7 cellular contexts compared by ENCODE assay signal in the genomic region with DNA sequence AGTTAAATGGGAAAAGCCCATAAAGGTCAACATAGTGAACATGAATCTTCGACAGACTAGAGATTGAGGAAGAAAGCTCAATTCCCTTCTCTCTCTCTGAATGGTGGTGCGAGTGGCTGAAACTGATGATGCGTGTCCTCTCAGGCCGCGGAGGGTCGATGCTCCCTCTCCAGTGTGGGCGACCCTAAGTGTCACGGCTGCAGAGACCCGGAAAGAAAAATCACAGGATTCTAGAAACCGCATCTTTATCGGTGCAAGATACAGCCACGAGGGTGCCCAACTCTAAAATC. TPM values are rescaled to one million over a fixed set of nuclear protein-coding genes. Genes with fewer than 3 reads are reported as not detected.
DNase-seq lines count a peak whose midpoint lies in the region; ATAC-seq and TF ChIP-seq lines count a peak whose summit lies in the region.
"Had no signal": no experiment of that assay in that cellular context is flagged by ENCODE, and none has a peak within 500 bp of the region (broad histone marks: within the 10 kb centered on the region; RNA-seq: fewer than 3 reads in every experiment).

No MANE protein-coding gene starts in this region.

- peak overlapping the region; percentile 5; the same call in 1 of the 2 replicates for H2AFZ ChIP-seq in OCI-LY1 (ENCODE audit: low read length)

- 0 out of 2 replicates have a peak, but pooled peaks cover 3% of the 10 kb centered on the region for H3F3A ChIP-seq in OCI-LY1 (ENCODE audit: insufficient read depth, low read length)

- TF ChIP-seq CTCF in GM06990 (IDR thresholded peaks at IDR 0.05; ENCODE audit: insufficient read depth, low read length, poor library complexity, severe bottlenecking) (no peak), OCI-LY1 (IDR thresholded peaks at IDR 0.05; ENCODE audit: low read length) (no peak), thyroid gland (IDR thresholded peaks at IDR 0.05) (no peak)

- H3K9me3 ChIP-seq in OCI-LY1 (ENCODE audit: low read length) (no peaks in the 10 kb centered on the region), thyroid gland (no peaks in the 10 kb centered on the region)

- no peaks in the 10 kb centered on the region for H4K20me1 ChIP-seq in OCI-LY1 (ENCODE audit: insufficient read depth, low read length)

- WGBS in thyroid gland, 2 donors = 1% methylated on average over 12 of the region's 12 CpGs

- H3K4me1 ChIP-seq in OCI-LY1 (ENCODE audit: insufficient read depth, low read length, severe bottlenecking) (peaks cover 33% of the 10 kb centered on the region), thyroid gland (peaks cover 18 to 24% of the 10 kb centered on the region in 2 donors)

- no peaks in the 10 kb centered on the region for H3K9me2 ChIP-seq in OCI-LY1 (ENCODE audit: low read depth, low read length)

- peaks cover 37% of the 10 kb centered on the region for H3K79me2 ChIP-seq in OCI-LY1 (ENCODE audit: insufficient read depth, low read length)

- H3K27me3 ChIP-seq in GM06990 (replicated peaks; ENCODE audit: control insufficient read depth, insufficient read depth, low read length) (no peaks in the 10 kb centered on the region), OCI-LY1 (ENCODE audit: insufficient read depth, low read length) (no peaks in the 10 kb centered on the region), thyroid gland (no peaks in the 10 kb centered on the region)

- peak overlapping the region; percentile 91 for H3K9ac ChIP-seq in OCI-LY1 (ENCODE audit: low read length)

- DNase-seq in GM06990 (ENCODE audit: extremely low read depth, insufficient read length) (no peak), left ventricle myocardium superior (no peak), thyroid gland (peak in 1 of 2 donors; percentile 12)

- peak overlapping the region; percentile 95 for H3K4me2 ChIP-seq in OCI-LY1 (ENCODE audit: low read length)

- H3K4me3 ChIP-seq in GM06990 (replicated peaks; ENCODE audit: low read depth, low read length) (peak overlapping the region; percentile 81), OCI-LY1 (ENCODE audit: low read depth, low read length, poor library complexity, severe bottlenecking) (peak overlapping the region; percentile 88), thyroid gland (replicated peaks in 1 of 3) (peak overlapping the region; percentile 70 to 86 (median 77))

- H3K36me3 ChIP-seq in GM06990 (ENCODE audit: control insufficient read depth, insufficient read depth, low read length) (peaks cover 8% of the 10 kb centered on the region; the same call in 1 of the 2 replicates), OCI-LY1 (ENCODE audit: insufficient read depth, low read length) (peaks cover 56% of the 10 kb centered on the region), thyroid gland (peaks cover 25% of the 10 kb centered on the region in 2 donors)

- ATAC-seq in left ventricle myocardium superior = peak; percentile 1
- no peak for ATAC-seq in GM18909 (IDR thresholded peaks at IDR 0.05; ENCODE audit: poor library complexity, unreplicated experiment)
- no peak for ATAC-seq in HG02763 (IDR thresholded peaks at IDR 0.05; ENCODE audit: unreplicated experiment)

- intact Hi-C loops in left ventricle myocardium superior (cut with micrococcal nuclease) (no loop called here), thyroid gland (cut with DNase I) (no loop called here)

- no peak for TF ChIP-seq POLR2A in thyroid gland (IDR thresholded peaks at IDR 0.05)

- H3K27ac ChIP-seq in OCI-LY1 (ENCODE audit: low read depth, low read length, poor library complexity, severe bottlenecking) = peak overlapping the region; percentile 75
- H3K27ac ChIP-seq in thyroid gland = peak overlapping the region; percentile 95 to 98 (median 98)

RNA-seq across cellular contexts. Expression of a gene that starts 0.5 kb away (rescaled TPM):
- total RNA-seq in left ventricle myocardium superior = 52.5 TPM
- 1,000 to 10,000 TPM in 2 of 4 donors, 100 to 1,000 TPM in 2; 157 to 1,409 (median 683) TPM for total RNA-seq in thyroid gland

RNA-seq across cellular contexts. Expression of a gene that starts 10.7 kb away (rescaled TPM):
- 56.6 TPM for total RNA-seq in left ventricle myocardium superior
- total RNA-seq in thyroid gland = 10 to 100 TPM; 60.7 to 73.8 (median 63.2) TPM

RNA-seq across cellular contexts. Expression of a gene that starts 35.4 kb away (rescaled TPM):
- total RNA-seq in left ventricle myocardium superior (not detected), thyroid gland (1 to 10 TPM in 1 of 4 donors, under 1 TPM in 2, not detected in 1; 0.54 to 1.2 (median 0.89) TPM)
- total RNA-seq: SK-MEL-5 had no signal

RNA-seq across cellular contexts. Expression of a gene that starts 38.4 kb away (rescaled TPM):
- total RNA-seq in left ventricle myocardium superior = 19.4 TPM
- total RNA-seq in thyroid gland = 10 to 100 TPM; 25.7 to 40.8 (median 40.0) TPM

RNA-seq across cellular contexts. Expression of a gene that starts 46.9 kb away (rescaled TPM):
- 61.9 TPM for total RNA-seq in left ventricle myocardium superior
- 100 to 1,000 TPM; 107 to 143 (median 121) TPM for total RNA-seq in thyroid gland
